ENCODE assay signal across 23 cellular contexts in genomic region chr1:210697185-210697584, GRCh38.
A peak's percentile ranks its signal among the peaks of the same experiment; 100 is the strongest.
DNase-seq lines count a peak whose midpoint lies in the region; ATAC-seq and TF ChIP-seq lines count a peak whose summit lies in the region.
"Had no signal": no experiment of that assay in that cellular context is flagged by ENCODE, and none has a peak within 500 bp of the region (broad histone marks: within the 10 kb centered on the region; RNA-seq: fewer than 3 reads in every experiment).

No MANE protein-coding gene starts in this region.

- no peak overlapping the region for H3K27ac Mint-ChIP-seq in WTC11
- no peak overlapping the region for H3K27ac Mint-ChIP-seq in activated naive CD4-positive, alpha-beta T cell treated with anti-CD3 and anti-CD28 coated beads, Interleukin-2, amount 10 ng/mL, durations not matched to agents 7 days and 5 days
- H3K27ac Mint-ChIP-seq: natural killer cell had no signal

- no peak overlapping the region for H3K4me3 Mint-ChIP-seq in WTC11
- H3K4me3 Mint-ChIP-seq in activated naive CD4-positive, alpha-beta T cell treated with anti-CD3 and anti-CD28 coated beads, Interleukin-2, amount 10 ng/mL, durations not matched to agents 7 days and 5 days = no peak overlapping the region
- H3K4me3 Mint-ChIP-seq: activated T-cell treated with anti-CD3 and anti-CD28 coated beads, Interleukin-2, amount 50 U/mL, for 4 hours; natural killer cell had no signal

- in situ Hi-C loops in KBM-7 (cut with MboI; ENCODE audit: low pct_unique_long_range_greater_than_20kb, low sequenced_read_pairs) = no loop called here

- CTCF ChIA-PET in WTC11 (lab: Charles Lee) = interaction anchor here (1.2 kb wide), 1 partner anchor 12 kb away, joined by 3 read pairs; no protein-coding TSS in a partner anchor
- CTCF ChIA-PET in activated naive CD4-positive, alpha-beta T cell treated with anti-CD3 and anti-CD28 coated beads, Interleukin-2, amount 10 ng/mL, durations not matched to agents 7 days and 5 days (lab: Charles Lee) = interaction anchor here (0.9 kb wide), 1 partner anchor 12 kb away, joined by 3 read pairs; no protein-coding TSS in a partner anchor

- DNase-seq in ELF-1 (ENCODE audit: low read depth, low spot score) = peak; percentile 20
- no peak for DNase-seq in WTC11 (ENCODE audit: low spot score)
- DNase-seq in KBM-7 = no peak
- DNase-seq in ureter (ENCODE audit: low spot score) = no peak
- no peak for DNase-seq in activated naive CD4-positive, alpha-beta T cell treated with anti-CD3 and anti-CD28 coated beads, Interleukin-2, amount 10 ng/mL, durations not matched to agents 7 days and 5 days
- DNase-seq: activated CD4-positive, alpha-beta T cell treated with anti-CD3 and anti-CD28 coated beads for 1 hour; activated CD8-positive, alpha-beta memory T cell treated with anti-CD3 and anti-CD28 coated beads for 24 hours; activated T-cell treated with anti-CD3 and anti-CD28 coated beads, Interleukin-2, amount 50 U/mL, for 4 hours; brain microvascular endothelial cell; DMS79; effector CD8-positive, alpha-beta T cell; foreskin keratinocyte; hippocampal formation; MV-4-11; natural killer cell; NCI-H146; NCI-H526; stimulated activated CD4-positive, alpha-beta T cell treated with anti-CD3 and anti-CD28 coated beads, Interleukin-1b, Interleukin-23, amount 100 ng/mL, for 48 hours; upper lobe of left lung had no signal

- POLR2A ChIA-PET in WTC11 (lab: Charles Lee) = no interaction called here

- no peak for TF ChIP-seq CTCF in WTC11 (IDR thresholded peaks at IDR 0.05)

- ATAC-seq in GM21717 (IDR thresholded peaks at IDR 0.05; ENCODE audit: unreplicated experiment) (peak; percentile 3), HG03135 (IDR thresholded peaks at IDR 0.05; ENCODE audit: unreplicated experiment) (peak; percentile 6), WTC11 (peak; percentile 67), GM19351 (IDR thresholded peaks at IDR 0.05; ENCODE audit: unreplicated experiment) (no peak)
- ATAC-seq: activated T-cell treated with anti-CD3 and anti-CD28 coated beads, Interleukin-2, amount 50 U/mL, for 4 hours; esophagus mucosa; natural killer cell had no signal

- H3K4me1 Mint-ChIP-seq in WTC11 = peaks cover under 1% of the 10 kb centered on the region; the same call in 1 of the 2 replicates
- H3K4me1 Mint-ChIP-seq in activated naive CD4-positive, alpha-beta T cell treated with anti-CD3 and anti-CD28 coated beads, Interleukin-2, amount 10 ng/mL, durations not matched to agents 7 days and 5 days = peaks cover 17% of the 10 kb centered on the region

- H3K36me3 Mint-ChIP-seq in WTC11 = no peaks in the 10 kb centered on the region; the same call in 1 of the 2 replicates
- H3K36me3 Mint-ChIP-seq in activated naive CD4-positive, alpha-beta T cell treated with anti-CD3 and anti-CD28 coated beads, Interleukin-2, amount 10 ng/mL, durations not matched to agents 7 days and 5 days = no peaks in the 10 kb centered on the region
- H3K36me3 Mint-ChIP-seq: natural killer cell had no signal

- H3K9me3 Mint-ChIP-seq in WTC11 = peaks cover 5% of the 10 kb centered on the region
- no peaks in the 10 kb centered on the region for H3K9me3 Mint-ChIP-seq in activated naive CD4-positive, alpha-beta T cell treated with anti-CD3 and anti-CD28 coated beads, Interleukin-2, amount 10 ng/mL, durations not matched to agents 7 days and 5 days
- H3K9me3 Mint-ChIP-seq: activated T-cell treated with anti-CD3 and anti-CD28 coated beads, Interleukin-2, amount 50 U/mL, for 4 hours; natural killer cell had no signal

- H3K27me3 Mint-ChIP-seq in WTC11 (ENCODE audit: low read depth) = no peaks in the 10 kb centered on the region
- H3K27me3 Mint-ChIP-seq in activated naive CD4-positive, alpha-beta T cell treated with anti-CD3 and anti-CD28 coated beads, Interleukin-2, amount 10 ng/mL, durations not matched to agents 7 days and 5 days = peaks cover 3% of the 10 kb centered on the region

TF ChIP-seq in WTC11, 78 proteins besides CTCF, POLR2A, EP300 and RAD21:
- TF ChIP-seq CREM (CRISPR knock-in tag; IDR thresholded peaks at IDR 0.05) = no peak
- no peak for TF ChIP-seq ZNF425 (CRISPR knock-in tag; conservative IDR thresholded peaks at IDR 0.05)
- TF ChIP-seq JAZF1 (CRISPR knock-in tag; IDR thresholded peaks at IDR 0.05) = no peak
- TF ChIP-seq IRF2 (CRISPR knock-in tag; IDR thresholded peaks at IDR 0.05; ENCODE audit: borderline replicate concordance, low read depth) = no peak
- no peak for TF ChIP-seq MLX (CRISPR knock-in tag; IDR thresholded peaks at IDR 0.05)
- no peak for TF ChIP-seq ATF6 (CRISPR knock-in tag; IDR thresholded peaks at IDR 0.05)
- no peak for TF ChIP-seq CDX4 (CRISPR knock-in tag; IDR thresholded peaks at IDR 0.05; ENCODE audit: borderline replicate concordance)
- TF ChIP-seq MAX (CRISPR knock-in tag; IDR thresholded peaks at IDR 0.05) = no peak
- no peak for TF ChIP-seq ZNF281 (CRISPR knock-in tag; IDR thresholded peaks at IDR 0.05)
- no peak for TF ChIP-seq ETV6 (CRISPR knock-in tag; IDR thresholded peaks at IDR 0.05)
- TF ChIP-seq TP53 (CRISPR knock-in tag; IDR thresholded peaks at IDR 0.05) = no peak
- TF ChIP-seq HMGA2 (CRISPR knock-in tag; IDR thresholded peaks at IDR 0.05) = no peak
- no peak for TF ChIP-seq ZNF232 (CRISPR knock-in tag; IDR thresholded peaks at IDR 0.05)
- no peak for TF ChIP-seq TEAD4 (CRISPR knock-in tag; IDR thresholded peaks at IDR 0.05)
